Comparison of ENCODE assay signal across 8 cellular contexts in genomic region chr2:111120253-111121027, GRCh38. TPM values are rescaled to one million over a fixed set of nuclear protein-coding genes. Genes with fewer than 3 reads are reported as not detected.
DNase-seq lines count a peak whose midpoint lies in the region; FAIRE-seq and TF ChIP-seq lines count a peak whose summit lies in the region.

Gene BCL2L11 (plus strand): TSS chr2:111120914. CDS start chr2:111123746, 2,832 bp downstream.

- TF ChIP-seq CTCF in Loucy (conservative IDR thresholded peaks at IDR 0.05; ENCODE audit: low read length) (peak; percentile 36), neural crest cell (conservative IDR thresholded peaks at IDR 0.05) (no peak), stomach (IDR thresholded peaks at IDR 0.05) (no peak)

- H3K4me1 Mint-ChIP-seq in activated T-helper 2 cell treated with anti-CD3 and anti-CD28 coated beads, Interferon-gamma antibody, Interleukin-2, Interleukin-4, amounts not matched to agents 10 μg/mL and 5 μg/mL and 100 μg/mL, durations not matched to agents 14 hours and 24 hours and 36 hours (ENCODE audit: low read depth), result peaks cover 40% of the 10 kb centered on the region
- H3K4me1 Mint-ChIP-seq in neural crest cell, result peaks cover 40% of the 10 kb centered on the region

- H3K36me3 ChIP-seq in Loucy (ENCODE audit: insufficient read depth, low read length), result no peaks in the 10 kb centered on the region
- H3K36me3 ChIP-seq in stomach, result peaks cover 0 to 19% (median 18%) of the 10 kb centered on the region in 4 donors

- peak within 1 kb of the TSS; percentile 71 for H3K4me2 ChIP-seq in Loucy (ENCODE audit: low read depth, low read length, poor library complexity, severe bottlenecking)

- no peaks in the 10 kb centered on the region for H3K9me2 ChIP-seq in Loucy (replicated peaks; ENCODE audit: low read depth, low read length)

- H3F3A ChIP-seq in Loucy (ENCODE audit: low read depth), result no peaks in the 10 kb centered on the region

- H3K4me3 ChIP-seq in Loucy (ENCODE audit: low read length, poor library complexity, severe bottlenecking), result peak within 1 kb of the TSS; percentile 90
- peak within 1 kb of the TSS; percentile 74 to 89 (median 82) for H3K4me3 ChIP-seq in stomach

- peaks cover 23% of the 10 kb centered on the region for H4K20me1 ChIP-seq in Loucy (ENCODE audit: insufficient read depth, low read length, poor library complexity, severe bottlenecking)

- H3K79me2 ChIP-seq in Loucy (ENCODE audit: insufficient read depth, low read length), result peaks cover 42% of the 10 kb centered on the region

- no peaks in the 10 kb centered on the region for H3K27me3 ChIP-seq in Loucy (ENCODE audit: insufficient read depth, low read length, poor library complexity, severe bottlenecking)
- H3K27me3 ChIP-seq in stomach, result peaks cover 5 to 51% (median 31%) of the 10 kb centered on the region in 3 donors

- H3K4me1 ChIP-seq in Loucy (ENCODE audit: insufficient read depth, low read length, poor library complexity, severe bottlenecking), result peaks cover 32% of the 10 kb centered on the region
- peaks cover 37 to 71% (median 69%) of the 10 kb centered on the region in 4 donors for H3K4me1 ChIP-seq in stomach

- H3K9me3 Mint-ChIP-seq in activated T-helper 2 cell treated with anti-CD3 and anti-CD28 coated beads, Interferon-gamma antibody, Interleukin-2, Interleukin-4, amounts not matched to agents 10 μg/mL and 5 μg/mL and 100 μg/mL, durations not matched to agents 14 hours and 24 hours and 36 hours, result no peaks in the 10 kb centered on the region
- no peaks in the 10 kb centered on the region for H3K9me3 Mint-ChIP-seq in neural crest cell

- DNase-seq in ELR (ENCODE audit: low read depth) (peak; percentile 93), H54 (ENCODE audit: insufficient read length, low spot score) (peak; percentile 89), fibroblast of the conjunctiva (ENCODE audit: low read depth) (peak; percentile 81), neural crest cell (ENCODE audit: low read depth, low spot score) (peak; percentile 86), stomach (peak; percentile 96)
- peak; percentile 86 for DNase-seq in activated T-helper 2 cell treated with anti-CD3 and anti-CD28 coated beads, Interferon-gamma antibody, Interleukin-2, Interleukin-4, amounts not matched to agents 10 μg/mL and 5 μg/mL and 100 μg/mL, durations not matched to agents 14 hours and 24 hours and 36 hours (ENCODE audit: low spot score)

- 0 to 3% (median 1%) methylated on average over 14 to 98 of the region's 98 CpGs for WGBS in stomach, 5 donors

- no peak for FAIRE-seq in H54 (lab: Jason Lieb, UNC)

- H2AFZ ChIP-seq in Loucy (ENCODE audit: low read length), result peak within 1 kb of the TSS; percentile 80

- peak within 1 kb of the TSS; percentile 89 for H3K4me3 Mint-ChIP-seq in activated T-helper 2 cell treated with anti-CD3 and anti-CD28 coated beads, Interferon-gamma antibody, Interleukin-2, Interleukin-4, amounts not matched to agents 10 μg/mL and 5 μg/mL and 100 μg/mL, durations not matched to agents 14 hours and 24 hours and 36 hours (ENCODE audit: low read depth)
- H3K4me3 Mint-ChIP-seq in neural crest cell, result peak within 1 kb of the TSS; percentile 95

- TF ChIP-seq POLR2A in H54 (IDR thresholded peaks at IDR 0.05; ENCODE audit: low read depth, low read length) (peak; percentile 76), Raji (IDR thresholded peaks at IDR 0.05; ENCODE audit: insufficient read depth, low read depth, low read length) (peak; percentile 82), stomach (IDR thresholded peaks at IDR 0.05) (no peak)

- intact Hi-C loops in activated T-helper 2 cell treated with anti-CD3 and anti-CD28 coated beads, Interferon-gamma antibody, Interleukin-2, Interleukin-4, amounts not matched to agents 10 μg/mL and 5 μg/mL and 100 μg/mL, durations not matched to agents 14 hours and 24 hours and 36 hours (cut with micrococcal nuclease), result no loop called here
- intact Hi-C loops in stomach (cut with DNase I; ENCODE audit: low total_unique reads), result no loop called here

- peak within 1 kb of the TSS; percentile 91 for H3K27ac Mint-ChIP-seq in activated T-helper 2 cell treated with anti-CD3 and anti-CD28 coated beads, Interferon-gamma antibody, Interleukin-2, Interleukin-4, amounts not matched to agents 10 μg/mL and 5 μg/mL and 100 μg/mL, durations not matched to agents 14 hours and 24 hours and 36 hours
- H3K27ac Mint-ChIP-seq in neural crest cell (ENCODE audit: unreplicated experiment), result peak within 1 kb of the TSS; percentile 19

- H3K27me3 Mint-ChIP-seq in activated T-helper 2 cell treated with anti-CD3 and anti-CD28 coated beads, Interferon-gamma antibody, Interleukin-2, Interleukin-4, amounts not matched to agents 10 μg/mL and 5 μg/mL and 100 μg/mL, durations not matched to agents 14 hours and 24 hours and 36 hours (ENCODE audit: low read depth), result peaks cover 21% of the 10 kb centered on the region
- H3K27me3 Mint-ChIP-seq in neural crest cell (ENCODE audit: low read depth), result peaks cover 64% of the 10 kb centered on the region

- TF ChIP-seq EP300 in stomach (IDR thresholded peaks at IDR 0.05), result no peak

- H3K9ac ChIP-seq in Loucy (ENCODE audit: low read depth, low read length, poor library complexity, severe bottlenecking), result peak within 1 kb of the TSS; percentile 88

- H3K27ac ChIP-seq in stomach, result peak within 1 kb of the TSS; percentile 82 to 93 (median 88)

- peaks cover 51% of the 10 kb centered on the region for H3K36me3 Mint-ChIP-seq in activated T-helper 2 cell treated with anti-CD3 and anti-CD28 coated beads, Interferon-gamma antibody, Interleukin-2, Interleukin-4, amounts not matched to agents 10 μg/mL and 5 μg/mL and 100 μg/mL, durations not matched to agents 14 hours and 24 hours and 36 hours (ENCODE audit: low read depth)
- H3K36me3 Mint-ChIP-seq in neural crest cell (ENCODE audit: low read depth), result peaks cover 8% of the 10 kb centered on the region

- H3K9me3 ChIP-seq in Loucy (ENCODE audit: insufficient read depth, low read depth, low read length), result no peaks in the 10 kb centered on the region
- H3K9me3 ChIP-seq in stomach, result no peaks in the 10 kb centered on the region

RNA-seq across cellular contexts. Expression of gene BCL2L11, which starts in this region (rescaled TPM):
- total RNA-seq in activated T-helper 2 cell treated with anti-CD3 and anti-CD28 coated beads, Interferon-gamma antibody, Interleukin-2, Interleukin-4, amounts not matched to agents 10 μg/mL and 5 μg/mL and 100 μg/mL, durations not matched to agents 14 hours and 24 hours and 36 hours, result 214 and 225 TPM in 2 replicates
- total RNA-seq in neural crest cell (16.4 and 21.9 TPM in 2 replicates), stomach (10 to 100 TPM in 3 of 5 donors, 1 to 10 TPM in 1, under 1 TPM in 1; 0.29 to 41.2 (median 16.2) TPM)
- 1 to 10 TPM; 4.3 to 4.9 (median 4.6) TPM for polyA plus RNA-seq in stomach

Comparison
In these comparisons a context has a peak if more than half of its experiments do, and no peak if none do; other contexts are left out.
1. Peak in every context shown above with its lines: DNase-seq, H3K4me3 ChIP-seq and H3K27ac ChIP-seq.
2. POLR2A ChIP-seq: peak in H54 (single experiment) and Raji (single experiment); none in stomach (0 of 4).